ENCODE assay signal across 8 cellular contexts in the genomic region with DNA sequence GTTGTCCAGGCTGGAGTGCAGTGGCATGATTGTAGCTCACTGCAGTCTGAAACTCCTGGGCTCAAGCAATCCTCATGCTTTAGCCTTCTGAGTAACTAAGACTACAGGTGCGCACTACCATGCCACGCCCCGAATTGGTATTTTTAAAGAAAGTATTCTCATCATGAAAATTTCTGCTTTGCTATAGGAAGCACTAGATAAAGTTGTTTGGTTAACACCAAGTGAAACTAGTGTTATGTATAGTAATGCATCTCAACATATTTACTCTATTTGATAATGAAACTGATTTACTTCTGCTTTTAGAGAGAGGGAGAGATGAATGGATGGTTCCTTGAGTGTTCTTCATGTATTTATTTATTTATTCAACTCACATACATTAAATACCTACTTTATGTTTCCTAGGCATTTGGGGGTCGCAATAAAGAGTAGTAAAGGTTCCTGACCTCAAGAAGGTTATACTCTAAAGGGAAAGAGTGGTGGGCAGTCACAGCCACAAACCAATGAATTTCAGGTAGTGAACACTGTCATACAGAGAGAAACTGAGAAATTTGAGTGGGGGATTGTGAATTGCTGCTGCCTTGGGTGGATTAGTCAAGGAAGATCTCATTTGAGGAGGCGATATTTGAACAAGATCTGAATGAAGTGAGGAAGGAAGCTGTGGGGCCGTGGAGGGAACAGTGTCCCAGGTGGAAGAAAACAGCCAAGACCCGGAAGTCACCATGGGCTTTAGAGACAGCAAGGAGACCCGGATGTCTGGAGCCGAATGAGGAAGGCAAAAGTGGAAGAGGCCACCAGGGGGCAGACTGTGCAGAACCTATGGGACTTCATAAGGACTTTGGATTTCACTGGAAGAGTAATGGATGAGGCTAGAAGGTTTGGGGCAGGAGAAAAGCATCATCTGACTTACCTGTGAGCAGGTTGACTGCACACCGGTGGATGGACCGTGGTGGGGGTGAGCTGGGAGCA.
DNase-seq lines count a peak whose midpoint lies in the region; ATAC-seq and TF ChIP-seq lines count a peak whose summit lies in the region.

No MANE protein-coding gene starts in this region.

- intact Hi-C loops in Right ventricle myocardium superior (cut with DNase I) (no loop called here), cardiac septum (cut with DNase I) (no loop called here)

- no peak overlapping the region for H2BK15ac ChIP-seq in H9 (ENCODE audit: low read depth, low read length)

- H3K4ac ChIP-seq in H9 (ENCODE audit: low read depth, low read length): no peak overlapping the region

- H3K79me1 ChIP-seq in H9 (ENCODE audit: insufficient read depth, low read depth, low read length, poor library complexity, severe bottlenecking): no peaks in the 10 kb centered on the region

- TF ChIP-seq POLR2A in gastroesophageal sphincter (IDR thresholded peaks at IDR 0.05): no peak

- no peak overlapping the region for H3K18ac ChIP-seq in H9 (ENCODE audit: insufficient read length, low read depth, low read length)

- H3K4me3 ChIP-seq in gastroesophageal sphincter: no peak overlapping the region

- ATAC-seq in Right ventricle myocardium superior (ENCODE audit: poor library complexity) (no peak), esophagus mucosa (peak; percentile 46), gastroesophageal sphincter (no peak)

- H4K91ac ChIP-seq in H9 (ENCODE audit: insufficient read length, low read depth, low read length): no peak overlapping the region

- no peak overlapping the region for H3K56ac ChIP-seq in H9 (ENCODE audit: insufficient read length, low read depth, low read length)

- no peak overlapping the region for H2AK5ac ChIP-seq in H9 (ENCODE audit: insufficient read length, low read length)

- H3K9me3 ChIP-seq in H9 (ENCODE audit: control insufficient read depth, low read depth, low read length) (no peaks in the 10 kb centered on the region), gastroesophageal sphincter (no peaks in the 10 kb centered on the region)

- H3T11ph ChIP-seq in H9 (ENCODE audit: low read length): no peak overlapping the region

- H3K27ac ChIP-seq in H9 (ENCODE audit: insufficient read length, low read depth, low read length) (no peak overlapping the region), gastroesophageal sphincter (no peak overlapping the region)

- no peak overlapping the region for H2BK20ac ChIP-seq in H9 (ENCODE audit: low read depth, low read length, poor library complexity, severe bottlenecking)

- no peaks in the 10 kb centered on the region; the same call in 1 of the 2 replicates for H3K27me3 Mint-ChIP-seq in H9 (ENCODE audit: low read depth)
- no peaks in the 10 kb centered on the region for H3K27me3 Mint-ChIP-seq in osteocyte (ENCODE audit: unreplicated experiment)

- no peak overlapping the region for H4K5ac ChIP-seq in H9 (ENCODE audit: insufficient read length, low read depth, low read length)

- no CpG with 5 or more reads among the region's 11 CpGs for WGBS in H9 (ENCODE audit: extremely low coverage, insufficient read length, low lambda C conversion rate)
- WGBS in gastroesophageal sphincter (ENCODE audit: low coverage in 1 of 2), 2 donors: 83 to 94% methylated on average over 7 to 9 of the region's 11 CpGs

- H3K36me3 Mint-ChIP-seq in H9 (ENCODE audit: insufficient read depth in 1 of 3, low read depth in 3 of 3) (no peaks in the 10 kb centered on the region), osteocyte (ENCODE audit: unreplicated experiment) (no peaks in the 10 kb centered on the region)

- H2BK5ac ChIP-seq in H9 (ENCODE audit: insufficient read length, low read length): no peak overlapping the region

- no peak overlapping the region for H3K4me3 Mint-ChIP-seq in H9
- H3K4me3 Mint-ChIP-seq in osteocyte (ENCODE audit: unreplicated experiment): no peak overlapping the region

- no peaks in the 10 kb centered on the region for H3K23me2 ChIP-seq in H9 (ENCODE audit: insufficient read length, low read depth, low read length, poor library complexity, severe bottlenecking)

- H3K79me2 ChIP-seq in H9 (ENCODE audit: insufficient read depth, low read length): no peaks in the 10 kb centered on the region

- H2AFZ ChIP-seq in H9 (ENCODE audit: low read length): no peak overlapping the region

- no peak overlapping the region for H4K8ac ChIP-seq in H9 (replicated peaks; ENCODE audit: insufficient read length, low read depth, low read length)

- no peaks in the 10 kb centered on the region for H3K36me3 ChIP-seq in gastroesophageal sphincter

- H3K9me3 Mint-ChIP-seq in H9: peaks cover 0 to 3% of the 10 kb centered on the region in 2 experiments; a peak in 2 of 5 replicates
- H3K9me3 Mint-ChIP-seq in osteocyte (ENCODE audit: unreplicated experiment): no peaks in the 10 kb centered on the region

- H3K27me3 ChIP-seq in H9 (ENCODE audit: insufficient read depth, low read length) (no peaks in the 10 kb centered on the region), gastroesophageal sphincter (no peaks in the 10 kb centered on the region)

- H3K4me1 ChIP-seq in H9 (ENCODE audit: insufficient read depth, low read length): peaks cover 2% of the 10 kb centered on the region; the same call in 1 of the 2 replicates
- peaks cover 0 to 3% (median 0%) of the 10 kb centered on the region in 3 donors for H3K4me1 ChIP-seq in gastroesophageal sphincter

- H3K27ac Mint-ChIP-seq in H9 (0 out of 7 replicates have a peak overlapping the region, but pooled peaks of 1 of the 3 experiments have one; percentile 35), osteocyte (ENCODE audit: unreplicated experiment) (no peak overlapping the region)

- peak; percentile 46 for DNase-seq in Right ventricle myocardium superior
- DNase-seq in cardiac septum (ENCODE audit: low spot score): no peak
- peak; percentile 83 for DNase-seq in H9
- DNase-seq in M059J (ENCODE audit: low read depth): peak; percentile 77
- DNase-seq in activated CD4-positive, alpha-beta T cell treated with anti-CD3 and anti-CD28 coated beads, Interleukin-2, amount 50 U/mL, for 1 hour: peak; percentile 28
- no peak for DNase-seq in osteocyte (ENCODE audit: extremely low spot score, unreplicated experiment)

- H3K4me2 ChIP-seq in H9 (ENCODE audit: insufficient read depth, insufficient read length, low read length): no peak overlapping the region

- no peak for TF ChIP-seq EP300 in gastroesophageal sphincter (IDR thresholded peaks at IDR 0.05)

- H4K20me1 ChIP-seq in H9 (ENCODE audit: control insufficient read depth, insufficient read depth, insufficient read length): no peaks in the 10 kb centered on the region

- no peak overlapping the region for H3K23ac ChIP-seq in H9 (ENCODE audit: insufficient read length, low read depth, low read length)

- no peak overlapping the region for H2BK120ac ChIP-seq in H9 (ENCODE audit: low read depth, low read length, poor library complexity, severe bottlenecking)

- H3K4me1 Mint-ChIP-seq in H9 (peaks cover 14 to 16% of the 10 kb centered on the region in 2 experiments), osteocyte (ENCODE audit: unreplicated experiment) (no peaks in the 10 kb centered on the region)

- H3K14ac ChIP-seq in H9 (ENCODE audit: insufficient read depth, low read length): no peak overlapping the region

- no peak overlapping the region for H2BK12ac ChIP-seq in H9 (ENCODE audit: insufficient read length, low read depth, low read length)

- TF ChIP-seq CTCF in H9 (conservative IDR thresholded peaks at IDR 0.05): peak; percentile 83
- peak; percentile 62 for TF ChIP-seq CTCF in osteocyte (IDR thresholded peaks at IDR 0.05)
- peak in 1 of 4 experiments; percentile 36 for TF ChIP-seq CTCF in gastroesophageal sphincter (IDR thresholded peaks at IDR 0.05)

- no peak overlapping the region for H3K9ac ChIP-seq in H9 (ENCODE audit: extremely low read depth, insufficient read length, low read length)

Comparison
In these comparisons a context has a peak if more than half of its experiments do, and no peak if none do; other contexts are left out.
1. DNase-seq: peak in Right ventricle myocardium superior (single experiment), H9 (single experiment), M059J (single experiment) and activated CD4-positive, alpha-beta T cell treated with anti-CD3 and anti-CD28 coated beads, Interleukin-2, amount 50 U/mL, for 1 hour (single experiment); none in cardiac septum (single experiment) and osteocyte (single experiment).